In the genomic region with DNA sequence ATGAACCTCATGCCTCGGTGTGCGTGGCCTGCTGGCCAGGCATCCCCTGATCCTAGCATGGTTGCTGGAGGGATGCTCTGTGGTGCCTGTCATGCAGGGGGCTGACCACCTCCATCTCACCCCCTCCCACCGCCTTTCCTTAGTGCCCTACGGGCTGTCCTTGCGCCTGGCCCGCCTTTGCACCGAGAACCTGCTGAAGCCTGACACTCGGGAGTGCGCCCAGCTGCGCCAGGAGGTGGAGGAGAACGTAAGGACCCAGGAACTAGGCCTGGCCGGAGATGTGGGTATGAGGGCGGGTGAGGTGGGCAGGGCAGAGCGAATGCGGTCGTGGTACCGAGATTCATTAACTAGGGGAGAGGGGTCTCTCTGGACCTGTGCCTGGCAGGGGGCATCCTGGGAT, we compare ENCODE assay signal across 18 cellular contexts. TPM values are rescaled to one million over a fixed set of nuclear protein-coding genes. Genes with fewer than 3 reads are reported as not detected.
DNase-seq lines count a peak whose midpoint lies in the region; ATAC-seq, FAIRE-seq and TF ChIP-seq lines count a peak whose summit lies in the region.
"Had no signal": no experiment of that assay in that cellular context is flagged by ENCODE, and none has a peak within 500 bp of the region (broad histone marks: within the 10 kb centered on the region; RNA-seq: fewer than 3 reads in every experiment).

No MANE protein-coding gene starts in this region.

- POLR2A ChIA-PET in HepG2 (lab: Yijun Ruan, JAX): interaction anchor here (0.9 kb wide), 1 partner anchor 40 kb away, joined by 3 read pairs; no protein-coding TSS in a partner anchor

- no peak for TF ChIP-seq RAD21 in HepG2 (CRISPR knock-in tag; IDR thresholded peaks at IDR 0.05)

- intact Hi-C loops in HepG2 (cut with micrococcal nuclease; ENCODE audit: unreplicated experiment): no loop called here
- intact Hi-C loops in right lobe of liver (cut with DNase I): no loop called here
- intact Hi-C loops in esophagus squamous epithelium (cut with DNase I): no loop called here

- in situ Hi-C loops in HepG2 (cut with HindIII; ENCODE audit: extremely low pct_ligation_motif_present, low pct_unique_long_range_greater_than_20kb): no loop called here

- H3K4me3 ChIP-seq in HepG2 (replicated peaks in 1 of 3; ENCODE audit: insufficient read depth in 1 of 3, low read depth in 2 of 3, low read length in 3 of 3) (peak overlapping the region in 1 of 3 experiments; percentile 49; a peak in 1 of 6 replicates), right lobe of liver (no peak overlapping the region), RWPE2 (ENCODE audit: severe bottlenecking) (no peak overlapping the region), esophagus squamous epithelium (no peak overlapping the region)
- H3K4me3 ChIP-seq: GM12878 had no signal

- ATAC-seq in HepG2 (0 out of 3 replicates have a peak, but pooled peaks have one; percentile 2), right lobe of liver (no peak), RWPE2 (ENCODE audit: low read depth) (no peak), GM18907 (IDR thresholded peaks at IDR 0.05; ENCODE audit: unreplicated experiment) (no peak)
- ATAC-seq: GM12878 had no signal

- CTCF ChIA-PET in HepG2 (lab: Yijun Ruan, JAX; ENCODE audit: low intra/inter-chr PET ratio, low total read pairs): interaction anchor here (1.2 kb wide), 1 partner anchor 66 kb away, joined by 3 read pairs; no protein-coding TSS in a partner anchor

- H3K27ac ChIP-seq in HepG2 (ENCODE audit: extremely low read length, insufficient read depth, low read length): no peak overlapping the region
- no peak overlapping the region for H3K27ac ChIP-seq in right lobe of liver
- H3K27ac ChIP-seq in RWPE2 (ENCODE audit: poor library complexity, severe bottlenecking): no peak overlapping the region
- H3K27ac ChIP-seq in layer of hippocampus (ENCODE audit: low read depth, low read length): peak overlapping the region; percentile 18
- no peak overlapping the region for H3K27ac ChIP-seq in esophagus squamous epithelium
- H3K27ac ChIP-seq: C4-2B had no signal

- H4K20me1 ChIP-seq in HepG2 (ENCODE audit: insufficient read depth, low read length): no peaks in the 10 kb centered on the region

- no peak overlapping the region for H2AFZ ChIP-seq in HepG2 (ENCODE audit: low read length)

- no peaks in the 10 kb centered on the region for H3K36me3 ChIP-seq in HepG2 (replicated peaks in 1 of 2; ENCODE audit: control insufficient read depth in 1 of 2, insufficient read depth in 2 of 2, low read length in 2 of 2)
- no peaks in the 10 kb centered on the region for H3K36me3 ChIP-seq in right lobe of liver
- H3K36me3 ChIP-seq in RWPE2 (ENCODE audit: low read depth): peaks cover 98% of the 10 kb centered on the region
- peaks cover 7 to 99% (median 45%) of the 10 kb centered on the region in 3 donors for H3K36me3 ChIP-seq in esophagus squamous epithelium

- H3K9ac ChIP-seq in HepG2 (ENCODE audit: insufficient read depth, low read depth, low read length): peak overlapping the region; percentile 50

- H3K4me2 ChIP-seq in HepG2 (ENCODE audit: low read depth, low read length): peak overlapping the region; percentile 59

- peaks cover 39% of the 10 kb centered on the region for H3K4me1 ChIP-seq in HepG2 (ENCODE audit: insufficient read depth, low read length)
- H3K4me1 ChIP-seq in right lobe of liver: peaks cover 0 to 7% (median 0%) of the 10 kb centered on the region in 4 donors
- H3K4me1 ChIP-seq in RWPE2 (ENCODE audit: insufficient read depth, poor library complexity, severe bottlenecking): no peaks in the 10 kb centered on the region
- peaks cover 0 to 5% (median 3%) of the 10 kb centered on the region in 3 donors for H3K4me1 ChIP-seq in esophagus squamous epithelium

- no peaks in the 10 kb centered on the region for H3K79me2 ChIP-seq in HepG2 (ENCODE audit: insufficient read depth, low read length)

- FAIRE-seq in HepG2 (lab: Jason Lieb, UNC): no peak
- FAIRE-seq: GM12878, GM19239, H1 had no signal

- no peak for DNase-seq in HepG2 (ENCODE audit: low spot score)
- DNase-seq in right lobe of liver: no peak
- DNase-seq in RWPE2 (ENCODE audit: low spot score): peak; percentile 71
- no peak for DNase-seq in medulla oblongata (ENCODE audit: extremely low spot score)
- no peak for DNase-seq in esophagus squamous epithelium (lab: John Stamatoyannopoulos, UW)
- DNase-seq in NCI-H1092 treated with DMSO at 0.1 percent for 48 hours (lab: John Stamatoyannopoulos, UW): no peak
- DNase-seq: 8988T; CD4-positive, alpha-beta memory T cell; DMS153; DMS79 treated with DMSO at 0.1 percent for 48 hours; H9 had no signal

- TF ChIP-seq CTCF in HepG2 (CRISPR knock-in tag; IDR thresholded peaks at IDR 0.05): no peak
- no peak for TF ChIP-seq CTCF in right lobe of liver (IDR thresholded peaks at IDR 0.05)
- no peak for TF ChIP-seq CTCF in RWPE2 (IDR thresholded peaks at IDR 0.05; ENCODE audit: poor library complexity, severe bottlenecking)
- no peak for TF ChIP-seq CTCF in esophagus squamous epithelium (IDR thresholded peaks at IDR 0.05)

- 62% methylated on average over 16 of the region's 17 CpGs for WGBS in HepG2 (ENCODE audit: low lambda C conversion rate)
- WGBS in right lobe of liver (ENCODE audit: insufficient coverage, low coverage, low lambda C conversion rate, missing lambda C conversion rate): 100% methylated on average over 5 of the region's 17 CpGs
- WGBS in esophagus squamous epithelium, 2 donors: 96 to 100% methylated on average over 2 to 7 of the region's 17 CpGs

- H3K9me3 ChIP-seq in HepG2 (ENCODE audit: low read length) (no peaks in the 10 kb centered on the region), right lobe of liver (no peaks in the 10 kb centered on the region), RWPE2 (ENCODE audit: severe bottlenecking) (no peaks in the 10 kb centered on the region), esophagus squamous epithelium (no peaks in the 10 kb centered on the region)

- H3K27me3 ChIP-seq in HepG2 (ENCODE audit: control insufficient read depth in 1 of 2, insufficient read depth in 2 of 2, low read length in 2 of 2) (peaks cover 0 to 4% of the 10 kb centered on the region in 2 experiments; a peak in 2 of 5 replicates), right lobe of liver (no peaks in the 10 kb centered on the region), RWPE2 (ENCODE audit: insufficient read depth, poor library complexity, severe bottlenecking) (no peaks in the 10 kb centered on the region), layer of hippocampus (ENCODE audit: control insufficient read depth, insufficient read depth, low read length) (no peaks in the 10 kb centered on the region), esophagus squamous epithelium (no peaks in the 10 kb centered on the region)

- TF ChIP-seq EP300 in HepG2 (IDR thresholded peaks at IDR 0.05; ENCODE audit: low read depth in 2 of 2, low read length in 2 of 2) (no peak), HepG2 (CRISPR knock-in tag; IDR thresholded peaks at IDR 0.05; ENCODE audit: borderline replicate concordance) (no peak)

- TF ChIP-seq POLR2A in HepG2 (IDR thresholded peaks at IDR 0.05; ENCODE audit: insufficient read depth in 1 of 2, low read depth in 2 of 2, low read length in 2 of 2): no peak
- TF ChIP-seq POLR2A in right lobe of liver (IDR thresholded peaks at IDR 0.05): no peak
- no peak for TF ChIP-seq POLR2A in esophagus squamous epithelium (IDR thresholded peaks at IDR 0.05)

- BruUV-seq in HepG2 (replicated peaks; lab: Mats Ljungman, UMichigan): no TSS peak

RNA-seq across cellular contexts. Expression of a gene that starts 19.0 kb away (rescaled TPM):
- total RNA-seq in HepG2 (2016; rRNA removed; fragmentation: Illumina TruSeq; extraction: Trizol) (4.0 and 6.9 TPM in 2 replicates), right lobe of liver (1 to 10 TPM in 5 of 6 experiments, under 1 TPM in 1; 0.92 to 4.1 (median 2.0) TPM), esophagus squamous epithelium (100 to 1,000 TPM in 1 of 4 donors, 10 to 100 TPM in 3; 60.6 to 115 (median 82.3) TPM)
- 9.2 and 10.4 TPM in 2 replicates for total RNA-seq in HepG2 (2016; cell fraction: cytosol; rRNA removed; fragmentation: Illumina TruSeq; extraction: Trizol; ENCODE audit: low read depth)
- total RNA-seq in HepG2 (2016; cell fraction: insoluble cytoplasmic fraction; rRNA removed; fragmentation: Illumina TruSeq; extraction: Trizol): 3.9 and 6.3 TPM in 2 replicates
- total RNA-seq in HepG2 (2016; cell fraction: membrane; rRNA removed; fragmentation: Illumina TruSeq; extraction: Trizol): 10.1 and 14.6 TPM in 2 replicates
- total RNA-seq in HepG2 (2016; cell fraction: nucleus; rRNA removed; fragmentation: Illumina TruSeq; extraction: Trizol): 3.7 and 3.9 TPM in 2 replicates
- 14.5 and 14.7 TPM in 2 replicates for polyA plus RNA-seq in HepG2 (2011; rRNA removed)
- 5.1 and 8.2 TPM in 2 replicates for polyA plus RNA-seq in HepG2 (2011; cell fraction: cytosol; rRNA removed)
- polyA plus RNA-seq in HepG2 (2011; cell fraction: nucleus; rRNA removed): 28.7 and 39.5 TPM in 2 replicates
- 13.2 and 14.2 TPM in 2 replicates for polyA plus RNA-seq in HepG2 (2012)
- polyA plus RNA-seq in HepG2 (2016; cell fraction: cytosol; fragmentation: Illumina TruSeq; extraction: Trizol; ENCODE audit: low read depth): 36.1 and 40.9 TPM in 2 replicates
- polyA plus RNA-seq in HepG2 (2016; cell fraction: insoluble cytoplasmic fraction; fragmentation: Illumina TruSeq; extraction: Trizol; ENCODE audit: low read depth): 10.5 and 16.8 TPM in 2 replicates
- polyA plus RNA-seq in HepG2 (2016; cell fraction: membrane; fragmentation: Illumina TruSeq; extraction: Trizol; ENCODE audit: low read depth): 41.4 and 43.0 TPM in 2 replicates
- 20.5 and 28.1 TPM in 2 replicates for polyA plus RNA-seq in HepG2 (2016; cell fraction: nucleus; fragmentation: Illumina TruSeq; extraction: Trizol; ENCODE audit: insufficient read depth, low read depth)
- polyA minus RNA-seq in HepG2 (2011; rRNA and poly(A)+ RNA removed; ENCODE audit: low replicate concordance): 25.3 and 28.4 TPM in 2 replicates
- 8.4 and 12.7 TPM in 2 replicates for polyA minus RNA-seq in HepG2 (2011; cell fraction: cytosol; rRNA and poly(A)+ RNA removed)
- 3.2 and 6.3 TPM in 2 replicates for polyA minus RNA-seq in HepG2 (2011; cell fraction: nucleus; rRNA and poly(A)+ RNA removed)
- total RNA-seq: G401 had no signal

RNA-seq across cellular contexts. Expression of a gene that starts 24.8 kb away (rescaled TPM):
- total RNA-seq in HepG2 (2016; rRNA removed; fragmentation: Illumina TruSeq; extraction: Trizol) (93.6 and 95.6 TPM in 2 replicates), right lobe of liver (10 to 100 TPM; 38.6 to 87.4 (median 76.9) TPM), esophagus squamous epithelium (10 to 100 TPM; 16.4 to 30.9 (median 20.2) TPM)
- total RNA-seq in HepG2 (2016; cell fraction: cytosol; rRNA removed; fragmentation: Illumina TruSeq; extraction: Trizol; ENCODE audit: low read depth): 31.6 and 39.5 TPM in 2 replicates
- 94.0 and 98.0 TPM in 2 replicates for total RNA-seq in HepG2 (2016; cell fraction: insoluble cytoplasmic fraction; rRNA removed; fragmentation: Illumina TruSeq; extraction: Trizol)
- total RNA-seq in HepG2 (2016; cell fraction: membrane; rRNA removed; fragmentation: Illumina TruSeq; extraction: Trizol): 35.0 and 44.2 TPM in 2 replicates
- total RNA-seq in HepG2 (2016; cell fraction: nucleus; rRNA removed; fragmentation: Illumina TruSeq; extraction: Trizol): 44.3 and 48.9 TPM in 2 replicates
- 59.9 and 93.0 TPM in 2 replicates for polyA plus RNA-seq in HepG2 (2011; rRNA removed)
- polyA plus RNA-seq in HepG2 (2011; cell fraction: cytosol; rRNA removed): 65.7 and 112 TPM in 2 replicates
- polyA plus RNA-seq in HepG2 (2011; cell fraction: nucleus; rRNA removed): 162 and 164 TPM in 2 replicates
- polyA plus RNA-seq in HepG2 (2012): 57.4 and 59.7 TPM in 2 replicates
- polyA plus RNA-seq in HepG2 (2016; cell fraction: cytosol; fragmentation: Illumina TruSeq; extraction: Trizol; ENCODE audit: low read depth): 29.0 and 30.8 TPM in 2 replicates
- polyA plus RNA-seq in HepG2 (2016; cell fraction: insoluble cytoplasmic fraction; fragmentation: Illumina TruSeq; extraction: Trizol; ENCODE audit: low read depth): 86.3 and 86.5 TPM in 2 replicates
- polyA plus RNA-seq in HepG2 (2016; cell fraction: membrane; fragmentation: Illumina TruSeq; extraction: Trizol; ENCODE audit: low read depth): 25.3 and 27.1 TPM in 2 replicates
- 72.3 and 78.9 TPM in 2 replicates for polyA plus RNA-seq in HepG2 (2016; cell fraction: nucleus; fragmentation: Illumina TruSeq; extraction: Trizol; ENCODE audit: insufficient read depth, low read depth)
- 28.9 and 121 TPM in 2 replicates for polyA minus RNA-seq in HepG2 (2011; rRNA and poly(A)+ RNA removed; ENCODE audit: low replicate concordance)
- 45.9 and 49.6 TPM in 2 replicates for polyA minus RNA-seq in HepG2 (2011; cell fraction: cytosol; rRNA and poly(A)+ RNA removed)
- 26.3 and 28.6 TPM in 2 replicates for polyA minus RNA-seq in HepG2 (2011; cell fraction: nucleus; rRNA and poly(A)+ RNA removed)

RNA-seq across cellular contexts. Expression of a gene that starts 44.4 kb away (rescaled TPM):
- 28.6 and 33.0 TPM in 2 replicates for total RNA-seq in HepG2 (2016; rRNA removed; fragmentation: Illumina TruSeq; extraction: Trizol)
- total RNA-seq in HepG2 (2016; cell fraction: cytosol; rRNA removed; fragmentation: Illumina TruSeq; extraction: Trizol; ENCODE audit: low read depth): 37.2 and 44.0 TPM in 2 replicates
- total RNA-seq in HepG2 (2016; cell fraction: insoluble cytoplasmic fraction; rRNA removed; fragmentation: Illumina TruSeq; extraction: Trizol): 21.2 and 33.0 TPM in 2 replicates
- total RNA-seq in HepG2 (2016; cell fraction: membrane; rRNA removed; fragmentation: Illumina TruSeq; extraction: Trizol): 58.6 and 59.5 TPM in 2 replicates
- 38.6 and 43.6 TPM in 2 replicates for total RNA-seq in HepG2 (2016; cell fraction: nucleus; rRNA removed; fragmentation: Illumina TruSeq; extraction: Trizol)
- polyA plus RNA-seq in HepG2 (2011; rRNA removed): 30.7 and 31.6 TPM in 2 replicates
- polyA plus RNA-seq in HepG2 (2011; cell fraction: cytosol; rRNA removed): 18.7 and 21.7 TPM in 2 replicates
- polyA plus RNA-seq in HepG2 (2011; cell fraction: nucleus; rRNA removed): 50.0 and 56.4 TPM in 2 replicates
- 20.8 and 23.9 TPM in 2 replicates for polyA plus RNA-seq in HepG2 (2012)
- polyA plus RNA-seq in HepG2 (2016; cell fraction: cytosol; fragmentation: Illumina TruSeq; extraction: Trizol; ENCODE audit: low read depth): 55.3 and 62.7 TPM in 2 replicates
- polyA plus RNA-seq in HepG2 (2016; cell fraction: insoluble cytoplasmic fraction; fragmentation: Illumina TruSeq; extraction: Trizol; ENCODE audit: low read depth): 28.7 and 35.1 TPM in 2 replicates
- polyA plus RNA-seq in HepG2 (2016; cell fraction: membrane; fragmentation: Illumina TruSeq; extraction: Trizol; ENCODE audit: low read depth): 64.7 and 69.9 TPM in 2 replicates
- 52.8 and 60.0 TPM in 2 replicates for polyA plus RNA-seq in HepG2 (2016; cell fraction: nucleus; fragmentation: Illumina TruSeq; extraction: Trizol; ENCODE audit: insufficient read depth, low read depth)
- polyA minus RNA-seq in HepG2 (2011; rRNA and poly(A)+ RNA removed; ENCODE audit: low replicate concordance): 24.3 and 28.1 TPM in 2 replicates
- polyA minus RNA-seq in HepG2 (2011; cell fraction: cytosol; rRNA and poly(A)+ RNA removed): 10.4 and 14.9 TPM in 2 replicates
- 78.9 and 91.3 TPM in 2 replicates for polyA minus RNA-seq in HepG2 (2011; cell fraction: nucleus; rRNA and poly(A)+ RNA removed)
- 10 to 100 TPM in 4 of 6 experiments, 1 to 10 TPM in 2; 5.8 to 29.2 (median 11.1) TPM for total RNA-seq in right lobe of liver
- total RNA-seq in esophagus squamous epithelium: 10 to 100 TPM; 14.8 to 27.3 (median 20.4) TPM
